ENCODE assay signal across 22 cellular contexts in the genomic region with DNA sequence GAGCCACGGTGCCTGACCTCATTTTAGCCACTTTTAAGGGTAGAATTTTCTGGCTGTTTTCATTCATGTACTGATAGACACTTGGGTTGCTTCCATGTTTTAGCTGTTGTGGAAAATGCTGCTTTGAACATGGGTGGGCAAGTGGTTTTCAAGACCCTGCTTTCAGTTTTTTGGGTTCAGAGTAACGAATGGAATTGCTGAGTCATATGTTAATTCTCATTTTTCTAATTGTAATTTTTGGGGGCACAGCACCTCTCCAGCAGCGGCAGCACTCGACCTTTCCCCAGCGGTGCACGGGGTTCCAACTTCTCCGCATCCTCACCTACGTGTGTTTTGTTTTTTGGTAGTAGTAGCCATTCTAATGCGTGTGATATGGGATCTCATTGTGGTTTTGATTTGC.
"Had no signal": no experiment of that assay in that cellular context is flagged by ENCODE, and none has a peak within 500 bp of the region (broad histone marks: within the 10 kb centered on the region; RNA-seq: fewer than 3 reads in every experiment).

No MANE protein-coding gene starts in this region.

- H3K9me3 ChIP-seq: colonic mucosa, prostate gland, testis, tibial nerve, upper lobe of right lung had no signal

- DNase-seq: colonic mucosa; dermis blood vessel endothelial cell; erythroblast; foreskin keratinocyte; heart left ventricle; hippocampal formation; left colon; left ventricle myocardium superior; naive thymus-derived CD4-positive, alpha-beta T cell; nephron progenitor cell; retina; spleen; stimulated activated CD4-positive, alpha-beta T cell treated with anti-CD3 and anti-CD28 coated beads, Interleukin-15, amount 100 ng/mL, for 24 hours; stimulated activated CD4-positive, alpha-beta T cell treated with anti-CD3 and anti-CD28 coated beads, Interleukin-1b, Interleukin-23, amount 100 ng/mL, for 48 hours; stimulated activated CD4-positive, alpha-beta T cell treated with anti-CD3 and anti-CD28 coated beads, Interleukin-4, amount 100 ng/mL, for 24 hours; testis had no signal

- H3K4me1 ChIP-seq: colonic mucosa, foreskin keratinocyte, prostate gland had no signal

- H3K36me3 ChIP-seq: colonic mucosa had no signal

- H3K27ac Mint-ChIP-seq: naive thymus-derived CD4-positive, alpha-beta T cell; nephron progenitor cell; stimulated activated memory B cell treated with anti-CD40 and anti-IgM and Interleukin-4, amounts not matched to agents 10 μg/mL and 1 μg/mL and 100 μg/mL, for 72 hours; stimulated activated naive CD8-positive, alpha-beta T cell treated with anti-CD3 and anti-CD28 coated beads, Interleukin-15, Interleukin-2, amounts not matched to agents 100 ng/mL and 50 ng/mL, for 24 hours had no signal

- H3K4me3 Mint-ChIP-seq: naive thymus-derived CD4-positive, alpha-beta T cell; nephron progenitor cell; stimulated activated memory B cell treated with anti-CD40 and anti-IgM and Interleukin-4, amounts not matched to agents 10 μg/mL and 1 μg/mL and 100 μg/mL, for 72 hours; stimulated activated naive CD8-positive, alpha-beta T cell treated with anti-CD3 and anti-CD28 coated beads, Interleukin-15, Interleukin-2, amounts not matched to agents 100 ng/mL and 50 ng/mL, for 24 hours had no signal

- H3K4me3 ChIP-seq: colonic mucosa, heart left ventricle, prostate gland, spleen, testis, tibial nerve, upper lobe of right lung had no signal

- H3K27me3 ChIP-seq: colonic mucosa, foreskin keratinocyte, heart left ventricle, spleen, testis, tibial nerve, upper lobe of right lung had no signal

- H3K27me3 Mint-ChIP-seq: naive thymus-derived CD4-positive, alpha-beta T cell; stimulated activated memory B cell treated with anti-CD40 and anti-IgM and Interleukin-4, amounts not matched to agents 10 μg/mL and 1 μg/mL and 100 μg/mL, for 72 hours; stimulated activated naive CD8-positive, alpha-beta T cell treated with anti-CD3 and anti-CD28 coated beads, Interleukin-15, Interleukin-2, amounts not matched to agents 100 ng/mL and 50 ng/mL, for 24 hours had no signal

- H3K27ac ChIP-seq: colonic mucosa, foreskin keratinocyte, heart left ventricle, prostate gland, spleen, testis, tibial nerve, upper lobe of right lung had no signal

- ATAC-seq: foreskin keratinocyte; heart left ventricle; left colon; left ventricle myocardium superior; naive thymus-derived CD4-positive, alpha-beta T cell; sciatic nerve; stimulated activated memory B cell treated with anti-CD40 and anti-IgM and Interleukin-4, amounts not matched to agents 10 μg/mL and 1 μg/mL and 100 μg/mL, for 72 hours; upper lobe of right lung had no signal
